2 cellular contexts compared by ENCODE assay signal in the genomic region with DNA sequence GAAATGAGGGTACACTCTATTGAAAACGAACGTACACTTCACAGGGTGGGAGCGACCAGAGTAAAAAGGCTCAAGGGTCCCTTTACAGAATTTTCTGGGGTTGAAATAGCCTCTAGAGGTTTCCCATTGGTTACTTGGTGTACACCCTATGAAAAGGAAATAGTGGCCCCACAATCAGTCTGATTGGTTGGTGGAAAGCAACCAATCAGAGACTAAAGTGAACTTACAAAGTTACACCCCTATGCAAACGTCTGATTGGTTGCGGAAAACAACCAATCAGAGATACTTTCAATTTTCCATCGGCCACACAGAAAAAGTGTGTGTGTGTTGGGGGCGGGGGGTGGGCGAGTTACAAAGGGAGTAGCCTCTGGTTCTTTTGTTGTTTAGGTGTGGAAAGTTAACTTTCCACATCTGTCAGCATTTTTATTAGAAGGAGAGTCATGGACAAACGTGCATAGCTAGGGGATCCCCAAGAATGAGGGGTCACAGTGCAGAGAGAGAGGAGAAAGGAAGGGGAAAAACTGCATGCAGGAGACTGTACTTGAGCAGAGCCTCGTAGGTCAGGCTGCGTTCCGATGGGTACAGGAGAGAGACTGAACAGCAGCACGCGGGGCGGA.
TF ChIP-seq lines count a peak whose summit lies in the region.

No MANE protein-coding gene starts in this region.

TF ChIP-seq in SK-N-SH treated with all-trans-retinoic acid at 6 μM for 48 hours, 23 proteins besides CTCF, POLR2A, EP300 and RAD21 (continued from another document):
- TF ChIP-seq, protein P1, sequence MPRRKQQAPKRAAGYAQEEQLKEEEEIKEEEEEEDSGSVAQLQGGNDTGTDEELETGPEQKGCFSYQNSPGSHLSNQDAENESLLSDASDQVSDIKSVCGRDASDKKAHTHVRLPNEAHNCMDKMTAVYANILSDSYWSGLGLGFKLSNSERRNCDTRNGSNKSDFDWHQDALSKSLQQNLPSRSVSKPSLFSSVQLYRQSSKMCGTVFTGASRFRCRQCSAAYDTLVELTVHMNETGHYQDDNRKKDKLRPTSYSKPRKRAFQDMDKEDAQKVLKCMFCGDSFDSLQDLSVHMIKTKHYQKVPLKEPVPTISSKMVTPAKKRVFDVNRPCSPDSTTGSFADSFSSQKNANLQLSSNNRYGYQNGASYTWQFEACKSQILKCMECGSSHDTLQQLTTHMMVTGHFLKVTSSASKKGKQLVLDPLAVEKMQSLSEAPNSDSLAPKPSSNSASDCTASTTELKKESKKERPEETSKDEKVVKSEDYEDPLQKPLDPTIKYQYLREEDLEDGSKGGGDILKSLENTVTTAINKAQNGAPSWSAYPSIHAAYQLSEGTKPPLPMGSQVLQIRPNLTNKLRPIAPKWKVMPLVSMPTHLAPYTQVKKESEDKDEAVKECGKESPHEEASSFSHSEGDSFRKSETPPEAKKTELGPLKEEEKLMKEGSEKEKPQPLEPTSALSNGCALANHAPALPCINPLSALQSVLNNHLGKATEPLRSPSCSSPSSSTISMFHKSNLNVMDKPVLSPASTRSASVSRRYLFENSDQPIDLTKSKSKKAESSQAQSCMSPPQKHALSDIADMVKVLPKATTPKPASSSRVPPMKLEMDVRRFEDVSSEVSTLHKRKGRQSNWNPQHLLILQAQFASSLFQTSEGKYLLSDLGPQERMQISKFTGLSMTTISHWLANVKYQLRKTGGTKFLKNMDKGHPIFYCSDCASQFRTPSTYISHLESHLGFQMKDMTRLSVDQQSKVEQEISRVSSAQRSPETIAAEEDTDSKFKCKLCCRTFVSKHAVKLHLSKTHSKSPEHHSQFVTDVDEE (CRISPR knock-in tag; IDR thresholded peaks at IDR 0.05), result no peak
- no peak for TF ChIP-seq ZFP30 (CRISPR knock-in tag; IDR thresholded peaks at IDR 0.05)
- TF ChIP-seq PPARA (CRISPR knock-in tag; IDR thresholded peaks at IDR 0.05; ENCODE audit: borderline replicate concordance), result no peak
- TF ChIP-seq ZC3H10 (CRISPR knock-in tag; IDR thresholded peaks at IDR 0.05), result no peak

TF ChIP-seq in SK-N-SH, 30 proteins besides CTCF, POLR2A, EP300 and RAD21 (continued from another document):
- TF ChIP-seq, protein P2, sequence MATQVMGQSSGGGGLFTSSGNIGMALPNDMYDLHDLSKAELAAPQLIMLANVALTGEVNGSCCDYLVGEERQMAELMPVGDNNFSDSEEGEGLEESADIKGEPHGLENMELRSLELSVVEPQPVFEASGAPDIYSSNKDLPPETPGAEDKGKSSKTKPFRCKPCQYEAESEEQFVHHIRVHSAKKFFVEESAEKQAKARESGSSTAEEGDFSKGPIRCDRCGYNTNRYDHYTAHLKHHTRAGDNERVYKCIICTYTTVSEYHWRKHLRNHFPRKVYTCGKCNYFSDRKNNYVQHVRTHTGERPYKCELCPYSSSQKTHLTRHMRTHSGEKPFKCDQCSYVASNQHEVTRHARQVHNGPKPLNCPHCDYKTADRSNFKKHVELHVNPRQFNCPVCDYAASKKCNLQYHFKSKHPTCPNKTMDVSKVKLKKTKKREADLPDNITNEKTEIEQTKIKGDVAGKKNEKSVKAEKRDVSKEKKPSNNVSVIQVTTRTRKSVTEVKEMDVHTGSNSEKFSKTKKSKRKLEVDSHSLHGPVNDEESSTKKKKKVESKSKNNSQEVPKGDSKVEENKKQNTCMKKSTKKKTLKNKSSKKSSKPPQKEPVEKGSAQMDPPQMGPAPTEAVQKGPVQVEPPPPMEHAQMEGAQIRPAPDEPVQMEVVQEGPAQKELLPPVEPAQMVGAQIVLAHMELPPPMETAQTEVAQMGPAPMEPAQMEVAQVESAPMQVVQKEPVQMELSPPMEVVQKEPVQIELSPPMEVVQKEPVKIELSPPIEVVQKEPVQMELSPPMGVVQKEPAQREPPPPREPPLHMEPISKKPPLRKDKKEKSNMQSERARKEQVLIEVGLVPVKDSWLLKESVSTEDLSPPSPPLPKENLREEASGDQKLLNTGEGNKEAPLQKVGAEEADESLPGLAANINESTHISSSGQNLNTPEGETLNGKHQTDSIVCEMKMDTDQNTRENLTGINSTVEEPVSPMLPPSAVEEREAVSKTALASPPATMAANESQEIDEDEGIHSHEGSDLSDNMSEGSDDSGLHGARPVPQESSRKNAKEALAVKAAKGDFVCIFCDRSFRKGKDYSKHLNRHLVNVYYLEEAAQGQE (IDR thresholded peaks at IDR 0.05; ENCODE audit: low read depth, low read length), result no peak
- no peak for TF ChIP-seq GABPA (IDR thresholded peaks at IDR 0.05; ENCODE audit: low read depth)
- no peak for TF ChIP-seq YY1 (IDR thresholded peaks at IDR 0.05; ENCODE audit: low read depth)
- no peak for TF ChIP-seq RFX5 (IDR thresholded peaks at IDR 0.05; ENCODE audit: low read length)
- no peak for TF ChIP-seq FOXM1 (IDR thresholded peaks at IDR 0.05; ENCODE audit: low read depth)
- TF ChIP-seq MEF2A (IDR thresholded peaks at IDR 0.05; ENCODE audit: borderline replicate concordance, low read depth), result no peak
- no peak for TF ChIP-seq TCF12 (IDR thresholded peaks at IDR 0.05)
- no peak for TF ChIP-seq EZH2phosphoT487 (IDR thresholded peaks at IDR 0.05; ENCODE audit: borderline replicate concordance, low read depth)
- TF ChIP-seq TAF1 (IDR thresholded peaks at IDR 0.05; ENCODE audit: borderline replicate concordance, low read depth, low read length), result no peak
- TF ChIP-seq FOXJ3 (CRISPR knock-in tag; IDR thresholded peaks at IDR 0.05), result no peak
- no peak for TF ChIP-seq MAX (IDR thresholded peaks at IDR 0.05; ENCODE audit: low read depth)
- TF ChIP-seq FOSL2 (IDR thresholded peaks at IDR 0.05; ENCODE audit: borderline replicate concordance, low read depth), result no peak
